In genomic region chr1:161389691-161390558, GRCh38 we compare ENCODE assay signal across 8 cellular contexts. TPM values are rescaled to one million over a fixed set of nuclear protein-coding genes. Genes with fewer than 3 reads are reported as not detected.
A peak's percentile ranks its signal among the peaks of the same experiment; 100 is the strongest.
DNase-seq lines count a peak whose midpoint lies in the region; ATAC-seq and TF ChIP-seq lines count a peak whose summit lies in the region.

No MANE protein-coding gene starts in this region.

- POLR2A ChIA-PET in CD4-positive, alpha-beta memory T cell (lab: Charles Lee; ENCODE audit: partially characterized antibody) = interaction anchor here (0.6 to 3.4 kb wide), 16 partner anchors 10 to 1125 kb away, joined by 3 to 27 read pairs (median 4); partner anchors contain the start of genes NDUFS2, PPOX, SDHC and TOMM40L

- peak overlapping the region; percentile 94 to 99 (median 97) for H3K27ac Mint-ChIP-seq in CD4-positive, alpha-beta memory T cell

- peak in 1 of 2 donors; percentile 68 for TF ChIP-seq POLR2A in lower leg skin (IDR thresholded peaks at IDR 0.05)

- DNase-seq in CD4-positive, alpha-beta memory T cell = peak; percentile 91 to 96 (median 92)
- DNase-seq in HK-2 (ENCODE audit: unreplicated experiment) = peak; percentile 98
- peak; percentile 99 for DNase-seq in NCI-H82 (lab: John Stamatoyannopoulos, UW)
- DNase-seq in activated CD4-positive, alpha-beta T cell treated with anti-CD3 and anti-CD28 coated beads, Interleukin-2, amount 50 U/mL, for 48 hours = peak; percentile 91 to 94
- DNase-seq in dermis microvascular lymphatic vessel endothelial cell (ENCODE audit: low read depth in 2 of 2) = peak; percentile 85 to 97
- DNase-seq in lower leg skin (ENCODE audit: low spot score in 2 of 2) = peak; percentile 97 to 100
- DNase-seq in stimulated activated CD4-positive, alpha-beta T cell treated with anti-CD3 and anti-CD28 coated beads, Interleukin-4, amount 100 ng/mL, for 24 hours = peak; percentile 91

- no peak for TF ChIP-seq CTCF in lower leg skin (IDR thresholded peaks at IDR 0.05)

- H3K9me3 Mint-ChIP-seq in CD4-positive, alpha-beta memory T cell = no peaks in the 10 kb centered on the region

- H3K27ac ChIP-seq in CD4-positive, alpha-beta memory T cell (ENCODE audit: low read depth, low read length) = peak overlapping the region; percentile 87

- no peaks in the 10 kb centered on the region for H3K27me3 Mint-ChIP-seq in CD4-positive, alpha-beta memory T cell

- CTCF ChIA-PET in CD4-positive, alpha-beta memory T cell (lab: Charles Lee; ENCODE audit: partially characterized antibody) = interaction anchor here (1.9 to 15.8 kb wide), 3 partner anchors 8 to 165 kb away, joined by 6 to 245 read pairs (median 14); partner anchors contain the start of genes APOA2 and TOMM40L

- no peaks in the 10 kb centered on the region for H3K9me3 ChIP-seq in CD4-positive, alpha-beta memory T cell (ENCODE audit: control insufficient read depth in 1 of 2, low read length in 2 of 2)

- intact Hi-C loops in CD4-positive, alpha-beta memory T cell (cut with micrococcal nuclease) = loop anchor here (1.0 to 10.0 kb wide), 5 partner anchors 9 to 1291 kb away; partner anchors contain the start of genes ATF6, HSPA6 and IGSF8
- intact Hi-C loops in lower leg skin (cut with DNase I; ENCODE audit: low total_unique reads) = loop anchor here (10.0 kb wide), 1 partner anchor 165 kb away; the partner anchor contains the start of genes APOA2 and TOMM40L

- H3K36me3 Mint-ChIP-seq in CD4-positive, alpha-beta memory T cell = peaks cover 0 to 4% of the 10 kb centered on the region in 2 donors

- no peaks in the 10 kb centered on the region for H3K36me3 ChIP-seq in CD4-positive, alpha-beta memory T cell (ENCODE audit: insufficient read depth, low read length)

- 1 to 3% methylated on average over 65 to 74 of the region's 79 CpGs for WGBS in lower leg skin, 2 donors

- H3K27me3 ChIP-seq in CD4-positive, alpha-beta memory T cell (ENCODE audit: insufficient read depth, low read length) = no peaks in the 10 kb centered on the region

- ATAC-seq in GM19455 (IDR thresholded peaks at IDR 0.05; ENCODE audit: unreplicated experiment) = peak; percentile 63

- H3K4me3 ChIP-seq in CD4-positive, alpha-beta memory T cell (ENCODE audit: low read length in 2 of 2) = peak overlapping the region; percentile 79 to 86
- H3K4me3 ChIP-seq in lower leg skin (ENCODE audit: low read depth, poor library complexity, severe bottlenecking) = peak overlapping the region; percentile 27

- H3K4me3 Mint-ChIP-seq in CD4-positive, alpha-beta memory T cell = peak overlapping the region; percentile 84 to 95 (median 94)

- H3K4me1 Mint-ChIP-seq in CD4-positive, alpha-beta memory T cell = peaks cover 12 to 48% (median 33%) of the 10 kb centered on the region in 4 donors

- H3K4me1 ChIP-seq in CD4-positive, alpha-beta memory T cell (ENCODE audit: insufficient read depth, low read length) = peaks cover 29% of the 10 kb centered on the region

RNA-seq across cellular contexts. Expression of gene CFAP126, which starts 22.2 kb away (rescaled TPM):
- not detected for total RNA-seq in CD4-positive, alpha-beta memory T cell
- polyA plus RNA-seq in CD4-positive, alpha-beta memory T cell = not detected
- not detected in 2 replicates for total RNA-seq in dermis microvascular lymphatic vessel endothelial cell
- total RNA-seq in lower leg skin = not detected

Comparison
In these comparisons a context has a peak if more than half of its experiments do, and no peak if none do; other contexts are left out.
1. Peak in every context shown above with its lines: DNase-seq, ATAC-seq, H3K4me3 ChIP-seq and H3K27ac ChIP-seq.